ENCODE assay signal across 8 cellular contexts in genomic region chr3:50242778-50243551, GRCh38. TPM values are rescaled to one million over a fixed set of nuclear protein-coding genes. Genes with fewer than 3 reads are reported as not detected.
DNase-seq lines count a peak whose midpoint lies in the region; ATAC-seq and TF ChIP-seq lines count a peak whose summit lies in the region.

No MANE protein-coding gene starts in this region.

- no peaks in the 10 kb centered on the region for H3K27me3 Mint-ChIP-seq in T-cell
- no peaks in the 10 kb centered on the region for H3K27me3 Mint-ChIP-seq in memory B cell

- H3K4me3 ChIP-seq in GM12865 (ENCODE audit: low read depth, low read length) (no peak overlapping the region), tibial nerve (peak overlapping the region in 1 of 4 donors; percentile 9)

- TF ChIP-seq EP300 in tibial nerve (IDR thresholded peaks at IDR 0.05) = peak in 1 of 2 donors; percentile 29

- peak overlapping the region; percentile 58 to 96 (median 80) for H3K27ac ChIP-seq in tibial nerve

- H3K9me3 ChIP-seq in tibial nerve = no peaks in the 10 kb centered on the region

- H3K27ac Mint-ChIP-seq in T-cell (peak overlapping the region; percentile 95), memory B cell (peak overlapping the region; percentile 86)

- DNase-seq in GM12865 (ENCODE audit: low read depth) (peak; percentile 58), T-cell (peak in 16 of 34 experiments; percentile 19 to 68 (median 31)), dermis microvascular lymphatic vessel endothelial cell (ENCODE audit: low read depth in 2 of 2) (peak; percentile 70 to 96), memory B cell (ENCODE audit: low spot score in 2 of 2) (peak; percentile 57 to 70), tibial nerve (ENCODE audit: low spot score in 2 of 2) (peak in 1 of 2 donors; percentile 31), DMS79 (lab: John Stamatoyannopoulos, UW) (no peak), 8988T (no peak)

- H3K4me3 Mint-ChIP-seq in T-cell = peak overlapping the region; percentile 63 to 80 (median 64)
- H3K4me3 Mint-ChIP-seq in memory B cell = peak overlapping the region; percentile 70

- H3K36me3 ChIP-seq in tibial nerve = peaks cover 0 to 16% (median 0%) of the 10 kb centered on the region in 3 donors

- no peaks in the 10 kb centered on the region for H3K27me3 ChIP-seq in tibial nerve

- CTCF ChIA-PET in T-cell (lab: Charles Lee) = interaction anchor here in 1 of 2 donors (0.7 to 2.2 kb wide), 6 partner anchors 7 to 49 kb away, joined by 3 to 5 read pairs (median 4); partner anchors contain the start of gene GNAI2

- WGBS in tibial nerve, 2 donors = 12 to 16% methylated on average over 10 to 14 of the region's 14 CpGs

- H3K4me1 Mint-ChIP-seq in T-cell = peaks cover 90 to 94% (median 91%) of the 10 kb centered on the region in 3 donors
- H3K4me1 Mint-ChIP-seq in memory B cell = peaks cover 65% of the 10 kb centered on the region

- H3K9me3 Mint-ChIP-seq in T-cell = no peaks in the 10 kb centered on the region
- no peaks in the 10 kb centered on the region for H3K9me3 Mint-ChIP-seq in memory B cell

- ATAC-seq in T-cell (replicated peaks in 1 of 4) (no peak), memory B cell (ENCODE audit: low read depth) (peak; percentile 72), HG03442 (IDR thresholded peaks at IDR 0.05; ENCODE audit: unreplicated experiment) (no peak)

- peaks cover 10% of the 10 kb centered on the region for H3K36me3 Mint-ChIP-seq in T-cell
- H3K36me3 Mint-ChIP-seq in memory B cell = peaks cover 4% of the 10 kb centered on the region

- no peak for TF ChIP-seq POLR2A in tibial nerve (IDR thresholded peaks at IDR 0.05)

- POLR2A ChIA-PET in T-cell (lab: Charles Lee) = interaction anchor here in 1 of 2 donors (0.6 kb wide), 1 partner anchor 1999 kb away, joined by 3 read pairs; no protein-coding TSS in a partner anchor

- peaks cover 0 to 98% (median 96%) of the 10 kb centered on the region in 4 donors for H3K4me1 ChIP-seq in tibial nerve

- TF ChIP-seq CTCF in GM12865 (IDR thresholded peaks at IDR 0.05; ENCODE audit: insufficient read depth, low read depth, low read length, missing control alignments) = no peak
- TF ChIP-seq CTCF in tibial nerve (IDR thresholded peaks at IDR 0.05) = peak in 1 of 5 experiments; percentile 29

RNA-seq across cellular contexts. Expression of gene GNAI2, which starts 7.0 kb away (rescaled TPM):
- total RNA-seq in T-cell (100 to 1,000 TPM; 257 to 313 (median 287) TPM), dermis microvascular lymphatic vessel endothelial cell (390 and 560 TPM in 2 replicates), tibial nerve (100 to 1,000 TPM; 201 to 265 (median 243) TPM)

RNA-seq across cellular contexts. Expression of gene SEMA3B, which starts 26.0 kb away (rescaled TPM):
- total RNA-seq in T-cell (1 to 10 TPM in 3 of 5 donors, under 1 TPM in 2; 0.33 to 2.5 (median 1.5) TPM), dermis microvascular lymphatic vessel endothelial cell (0.26 and 0.51 TPM in 2 replicates), tibial nerve (100 to 1,000 TPM; 251 to 334 (median 261) TPM)

RNA-seq across cellular contexts. Expression of gene LSMEM2, which starts 35.9 kb away (rescaled TPM):
- total RNA-seq in T-cell (not detected), dermis microvascular lymphatic vessel endothelial cell (not detected in 2 replicates), tibial nerve (1 to 10 TPM; 2.0 to 3.1 (median 2.5) TPM)

RNA-seq across cellular contexts. Expression of gene SLC38A3, which starts 37.9 kb away (rescaled TPM):
- total RNA-seq in T-cell (under 1 TPM in 4 of 5 donors, not detected in 1; 0.29 to 0.98 (median 0.44) TPM), dermis microvascular lymphatic vessel endothelial cell (under 0.01 TPM in 2 replicates), tibial nerve (1 to 10 TPM in 2 of 4 donors, under 1 TPM in 2; 0.21 to 8.1 (median 1.5) TPM)

RNA-seq across cellular contexts. Expression of gene IFRD2, which starts 49.3 kb away (rescaled TPM):
- 10 to 100 TPM; 50.0 to 91.2 (median 75.9) TPM for total RNA-seq in T-cell
- 117 and 130 TPM in 2 replicates for total RNA-seq in dermis microvascular lymphatic vessel endothelial cell
- total RNA-seq in tibial nerve = 100 to 1,000 TPM in 1 of 4 donors, 10 to 100 TPM in 3; 42.0 to 129 (median 56.2) TPM

Comparison
In these comparisons a context has a peak if more than half of its experiments do, and no peak if none do; other contexts are left out.
1. DNase-seq: peak in GM12865 (single experiment), dermis microvascular lymphatic vessel endothelial cell (2 of 2) and memory B cell (2 of 2); none in DMS79 (single experiment) and 8988T (single experiment).
2. RNA of gene SEMA3B, which starts 26.0 kb away (total RNA-seq): 251 to 334 TPM in tibial nerve; 0.33 to 2.5 TPM in T-cell and 0.26 to 0.51 TPM in dermis microvascular lymphatic vessel endothelial cell; every median in the first group is over 10 times any median in the second.